Comparison of ENCODE assay signal across 11 cellular contexts in the genomic region with DNA sequence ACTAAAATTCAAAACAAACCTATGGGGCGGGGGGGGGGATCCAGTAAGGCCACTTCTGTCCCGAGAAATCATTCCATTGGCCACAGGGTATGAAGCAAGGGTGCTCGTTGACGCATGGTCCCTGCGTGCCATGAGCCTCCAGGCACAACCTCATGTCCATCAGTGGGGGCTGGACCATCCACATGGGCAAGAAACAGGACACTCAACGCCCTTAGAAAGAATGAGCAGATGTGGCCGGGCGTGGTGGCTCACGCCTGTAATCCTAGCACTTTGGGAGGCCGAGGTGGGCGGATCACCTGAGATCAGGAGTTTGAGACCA. TPM values are rescaled to one million over a fixed set of nuclear protein-coding genes. Genes with fewer than 3 reads are reported as not detected.
DNase-seq lines count a peak whose midpoint lies in the region; ATAC-seq, FAIRE-seq and TF ChIP-seq lines count a peak whose summit lies in the region.
"Had no signal": no experiment of that assay in that cellular context is flagged by ENCODE, and none has a peak within 500 bp of the region (broad histone marks: within the 10 kb centered on the region; RNA-seq: fewer than 3 reads in every experiment).

No MANE protein-coding gene starts in this region.

- POLR2A ChIA-PET in endothelial cell of umbilical vein (lab: Charles Lee), result interaction anchor here (0.8 to 1.2 kb wide), 2 partner anchors 12 to 18 kb away, joined by 3 to 4 read pairs; no protein-coding TSS in a partner anchor

- no peak for TF ChIP-seq POLR2A in endothelial cell of umbilical vein (IDR thresholded peaks at IDR 0.05; ENCODE audit: low read depth, low read length)

- no peak for DNase-seq in stimulated activated naive CD8-positive, alpha-beta T cell treated with anti-CD3 and anti-CD28 coated beads, Interleukin-15, Interleukin-2, amounts not matched to agents 100 U/mL and 50 U/mL, for 24 hours
- no peak for DNase-seq in endothelial cell of umbilical vein (ENCODE audit: low read depth, low spot score)
- no peak for DNase-seq in natural killer cell
- no peak for DNase-seq in aorta
- DNase-seq in stimulated activated naive CD4-positive, alpha-beta T cell (lab: John Stamatoyannopoulos, UW), result no peak
- DNase-seq in T-helper 9 cell, result no peak
- DNase-seq: activated gamma-delta T cell treated with Interleukin-2 at 50 U/mL for 16 hours had no signal

- no peaks in the 10 kb centered on the region for H3K27me3 ChIP-seq in endothelial cell of umbilical vein (ENCODE audit: control insufficient read depth in 2 of 2, insufficient read depth in 2 of 2, low read length in 2 of 2)
- no peaks in the 10 kb centered on the region for H3K27me3 ChIP-seq in aorta (ENCODE audit: control insufficient read depth in 1 of 2, insufficient read depth in 2 of 2, low read length in 1 of 2)

- no peaks in the 10 kb centered on the region for H3K9me1 ChIP-seq in endothelial cell of umbilical vein (replicated peaks; ENCODE audit: control insufficient read depth, extremely low read depth, insufficient read depth, low read length)

- H3K9me3 ChIP-seq in endothelial cell of umbilical vein (replicated peaks; ENCODE audit: control insufficient read depth, insufficient read depth, low read length), result no peaks in the 10 kb centered on the region
- no peaks in the 10 kb centered on the region for H3K9me3 ChIP-seq in aorta (ENCODE audit: control insufficient read depth, low read length)

- no peak overlapping the region for H2AFZ ChIP-seq in endothelial cell of umbilical vein (ENCODE audit: low read depth, low read length)

- peak overlapping the region; percentile 100 for H3K27ac ChIP-seq in endothelial cell of umbilical vein (ENCODE audit: insufficient read depth, low read depth, low read length)
- H3K27ac ChIP-seq in aorta (ENCODE audit: low read depth in 1 of 2, low read length in 2 of 2), result peak overlapping the region in 1 of 2 donors; percentile 43

- H3K4me3 ChIP-seq in endothelial cell of umbilical vein (replicated peaks in 1 of 3; ENCODE audit: insufficient read depth in 1 of 3, low read depth in 1 of 3, low read length in 3 of 3), result no peak overlapping the region
- no peak overlapping the region for H3K4me3 ChIP-seq in aorta (ENCODE audit: low read length in 2 of 2)
- H3K4me3 ChIP-seq: K562 had no signal

- no peak for FAIRE-seq in endothelial cell of umbilical vein (lab: Jason Lieb, UNC)
- FAIRE-seq: K562 had no signal

- 63 to 66% methylated on average over 11 of the region's 11 CpGs for WGBS in aorta, 2 donors

- CTCF ChIA-PET in endothelial cell of umbilical vein (lab: Charles Lee), result interaction anchor here (0.8 to 4.1 kb wide), 7 partner anchors 9 to 95 kb away, joined by 3 to 27 read pairs (median 13); no protein-coding TSS in a partner anchor

- H3K4me1 ChIP-seq in endothelial cell of umbilical vein (ENCODE audit: control insufficient read depth, extremely low read depth, insufficient read depth, low read length) (peaks cover 90% of the 10 kb centered on the region), aorta (ENCODE audit: control insufficient read depth in 1 of 2, insufficient read depth in 2 of 2, low read length in 2 of 2) (no peaks in the 10 kb centered on the region)

- no peak overlapping the region for H3K4me2 ChIP-seq in endothelial cell of umbilical vein (ENCODE audit: insufficient read depth, low read length)

- no peaks in the 10 kb centered on the region for H3K9me3 Mint-ChIP-seq in stimulated activated naive CD8-positive, alpha-beta T cell treated with anti-CD3 and anti-CD28 coated beads, Interleukin-15, Interleukin-2, amounts not matched to agents 100 ng/mL and 50 ng/mL, for 24 hours
- no peaks in the 10 kb centered on the region for H3K9me3 Mint-ChIP-seq in natural killer cell
- H3K9me3 Mint-ChIP-seq: CD4-positive, CD25-positive, alpha-beta regulatory T cell had no signal

- H3K27me3 Mint-ChIP-seq in stimulated activated naive CD8-positive, alpha-beta T cell treated with anti-CD3 and anti-CD28 coated beads, Interleukin-15, Interleukin-2, amounts not matched to agents 100 ng/mL and 50 ng/mL, for 24 hours, result peaks cover 20% of the 10 kb centered on the region
- no peaks in the 10 kb centered on the region for H3K27me3 Mint-ChIP-seq in natural killer cell (ENCODE audit: low read depth in 2 of 2)

- ATAC-seq in stimulated activated naive CD8-positive, alpha-beta T cell treated with anti-CD3 and anti-CD28 coated beads, Interleukin-15, Interleukin-2, amounts not matched to agents 100 U/mL and 50 U/mL, for 24 hours, result no peak
- no peak for ATAC-seq in natural killer cell
- peak; percentile 30 for ATAC-seq in aorta (ENCODE audit: low FRiP score)
- no peak for ATAC-seq in GM19328 (IDR thresholded peaks at IDR 0.05; ENCODE audit: unreplicated experiment)
- ATAC-seq: K562 had no signal

- dilution Hi-C loops in endothelial cell of umbilical vein (cut with MboI; ENCODE audit: extremely low pct_ligation_motif_present, low sequenced_read_pairs), result no loop called here

- peaks cover 14% of the 10 kb centered on the region for H3K4me1 Mint-ChIP-seq in stimulated activated naive CD8-positive, alpha-beta T cell treated with anti-CD3 and anti-CD28 coated beads, Interleukin-15, Interleukin-2, amounts not matched to agents 100 ng/mL and 50 ng/mL, for 24 hours (ENCODE audit: low read depth)
- H3K4me1 Mint-ChIP-seq in natural killer cell, result peaks cover 11 to 27% of the 10 kb centered on the region in 2 donors

- H3K36me3 Mint-ChIP-seq in stimulated activated naive CD8-positive, alpha-beta T cell treated with anti-CD3 and anti-CD28 coated beads, Interleukin-15, Interleukin-2, amounts not matched to agents 100 ng/mL and 50 ng/mL, for 24 hours (ENCODE audit: low read depth), result no peaks in the 10 kb centered on the region
- no peaks in the 10 kb centered on the region for H3K36me3 Mint-ChIP-seq in natural killer cell
- H3K36me3 Mint-ChIP-seq: CD4-positive, CD25-positive, alpha-beta regulatory T cell had no signal

- no peak overlapping the region for H3K27ac Mint-ChIP-seq in stimulated activated naive CD8-positive, alpha-beta T cell treated with anti-CD3 and anti-CD28 coated beads, Interleukin-15, Interleukin-2, amounts not matched to agents 100 ng/mL and 50 ng/mL, for 24 hours
- H3K27ac Mint-ChIP-seq in natural killer cell, result peak overlapping the region; percentile 74 to 91

- peaks cover 62% of the 10 kb centered on the region for H3K79me2 ChIP-seq in endothelial cell of umbilical vein (ENCODE audit: control insufficient read depth, insufficient read depth, low read length)

- peak overlapping the region; percentile 95 for H3K9ac ChIP-seq in endothelial cell of umbilical vein (replicated peaks; ENCODE audit: extremely low read depth, insufficient read depth, low read length)

- BruUV-seq in endothelial cell of umbilical vein (replicated peaks; lab: Mats Ljungman, UMichigan), result no TSS peak

- TF ChIP-seq CTCF in endothelial cell of umbilical vein (IDR thresholded peaks at IDR 0.05; ENCODE audit: extremely low read depth in 1 of 2, insufficient read depth in 1 of 2, low read depth in 1 of 2, low read length in 2 of 2) (no peak), natural killer cell (IDR thresholded peaks at IDR 0.05) (no peak)

- intact Hi-C loops in endothelial cell of umbilical vein (cut with micrococcal nuclease) (loop anchor here (5.0 kb wide), 1 partner anchor 96 kb away; no protein-coding TSS in a partner anchor), natural killer cell (cut with micrococcal nuclease) (no loop called here), aorta (cut with DNase I) (no loop called here)

- H3K36me3 ChIP-seq in endothelial cell of umbilical vein (ENCODE audit: control insufficient read depth in 2 of 2, extremely low read depth in 1 of 2, insufficient read depth in 2 of 2, low read length in 2 of 2) (peaks cover 50 to 59% of the 10 kb centered on the region in 2 experiments), aorta (ENCODE audit: control insufficient read depth in 1 of 2, insufficient read depth in 2 of 2, low read length in 1 of 2) (peaks cover 0 to 7% of the 10 kb centered on the region in 2 donors)

- H3K4me3 Mint-ChIP-seq in stimulated activated naive CD8-positive, alpha-beta T cell treated with anti-CD3 and anti-CD28 coated beads, Interleukin-15, Interleukin-2, amounts not matched to agents 100 ng/mL and 50 ng/mL, for 24 hours, result peak overlapping the region; percentile 54
- H3K4me3 Mint-ChIP-seq in natural killer cell, result peak overlapping the region; percentile 67

- no peaks in the 10 kb centered on the region for H4K20me1 ChIP-seq in endothelial cell of umbilical vein (replicated peaks; ENCODE audit: control insufficient read depth, extremely low read depth, insufficient read depth, low read length)

TF ChIP-seq in endothelial cell of umbilical vein, 7 proteins besides CTCF, POLR2A, EP300 and RAD21:
- TF ChIP-seq FOS (IDR thresholded peaks at IDR 0.05; ENCODE audit: borderline replicate concordance, insufficient read depth, low read length) (no peak), MAX (IDR thresholded peaks at IDR 0.05; ENCODE audit: insufficient read depth, insufficient read length) (peak; percentile 26), POLR2AphosphoS5 (IDR thresholded peaks at IDR 0.05; ENCODE audit: insufficient read depth, low read depth, low read length) (no peak)

RNA-seq across cellular contexts. Expression of gene TGM2, which starts 12.1 kb away (rescaled TPM):
- 708 and 868 TPM in 2 replicates for total RNA-seq in endothelial cell of umbilical vein
- 810 and 861 TPM in 2 replicates for polyA plus RNA-seq in endothelial cell of umbilical vein
- polyA plus RNA-seq in endothelial cell of umbilical vein (2011; cell fraction: cytosol; rRNA removed), result 710 and 739 TPM in 2 replicates
- 680 and 705 TPM in 2 replicates for polyA plus RNA-seq in endothelial cell of umbilical vein (2011; cell fraction: nucleus; rRNA removed)
- polyA plus RNA-seq in endothelial cell of umbilical vein (2012), result 931 and 1,022 TPM in 2 replicates
- polyA minus RNA-seq in endothelial cell of umbilical vein, result 986 and 1,245 TPM in 2 replicates
- 21.3 TPM for polyA minus RNA-seq in endothelial cell of umbilical vein (2011; cell fraction: cytosol; rRNA and poly(A)+ RNA removed)
- polyA minus RNA-seq in endothelial cell of umbilical vein (2011; cell fraction: nucleus; rRNA and poly(A)+ RNA removed), result 361 and 435 TPM in 2 replicates
- under 1 TPM in 2 of 3 donors, not detected in 1; 0.33 TPM for total RNA-seq in natural killer cell
- total RNA-seq in aorta, result 100 to 1,000 TPM; 449 to 561 TPM
- 100 to 1,000 TPM in 1 of 2 donors, 10 to 100 TPM in 1; 44.2 to 193 TPM for polyA plus RNA-seq in aorta
- total RNA-seq: CD4-positive, CD25-positive, alpha-beta regulatory T cell had no signal

Comparison
In these comparisons a context has a peak if more than half of its experiments do, and no peak if none do; other contexts are left out.
1. RNA of gene TGM2, which starts 12.1 kb away (total RNA-seq): 708 to 868 TPM in endothelial cell of umbilical vein and 449 to 561 TPM in aorta; 0.33 TPM in natural killer cell; every median in the first group is over 100 times any median in the second.